In genomic region chr1:46132529-46133180, GRCh38 we compare ENCODE assay signal across 8 cellular contexts. TPM values are rescaled to one million over a fixed set of nuclear protein-coding genes. Genes with fewer than 3 reads are reported as not detected.
DNase-seq lines count a peak whose midpoint lies in the region; ATAC-seq and TF ChIP-seq lines count a peak whose summit lies in the region.

Gene PIK3R3 (minus strand): TSS chr1:46132629. CDS start chr1:46131952, 677 bp downstream.

- no peaks in the 10 kb centered on the region for H3K36me3 Mint-ChIP-seq in activated T-helper 1 cell treated with anti-CD3 and anti-CD28 coated beads, Interleukin-12 subunit alpha, Interleukin-12 subunit beta, Interleukin-2, Interleukin-4 antibody, amounts not matched to agents 30 ng/mL and 10 ng/mL and 1 ng/mL, durations not matched to agents 14 hours and 24 hours and 36 hours (ENCODE audit: low read depth)

- H3K27me3 Mint-ChIP-seq in activated T-helper 1 cell treated with anti-CD3 and anti-CD28 coated beads, Interleukin-12 subunit alpha, Interleukin-12 subunit beta, Interleukin-2, Interleukin-4 antibody, amounts not matched to agents 30 ng/mL and 10 ng/mL and 1 ng/mL, durations not matched to agents 14 hours and 24 hours and 36 hours (ENCODE audit: insufficient read depth): peaks cover 64% of the 10 kb centered on the region

- H3K4me1 Mint-ChIP-seq in activated T-helper 1 cell treated with anti-CD3 and anti-CD28 coated beads, Interleukin-12 subunit alpha, Interleukin-12 subunit beta, Interleukin-2, Interleukin-4 antibody, amounts not matched to agents 30 ng/mL and 10 ng/mL and 1 ng/mL, durations not matched to agents 14 hours and 24 hours and 36 hours (ENCODE audit: low read depth): peaks cover 42% of the 10 kb centered on the region

- no peaks in the 10 kb centered on the region for H3K9me3 Mint-ChIP-seq in activated T-helper 1 cell treated with anti-CD3 and anti-CD28 coated beads, Interleukin-12 subunit alpha, Interleukin-12 subunit beta, Interleukin-2, Interleukin-4 antibody, amounts not matched to agents 30 ng/mL and 10 ng/mL and 1 ng/mL, durations not matched to agents 14 hours and 24 hours and 36 hours

- peak; percentile 88 for ATAC-seq in GM21717 (IDR thresholded peaks at IDR 0.05; ENCODE audit: unreplicated experiment)

- peak in 2 of 6 experiments; percentile 15 to 21 for TF ChIP-seq CTCF in Peyer's patch (IDR thresholded peaks at IDR 0.05)
- TF ChIP-seq CTCF in esophagus squamous epithelium (IDR thresholded peaks at IDR 0.05): peak in 3 of 6 experiments; percentile 9 to 27 (median 19)

- DNase-seq in DMS53 (lab: John Stamatoyannopoulos, UW) (peak; percentile 100), KBM-7 (peak; percentile 98), Peyer's patch (peak; percentile 88 to 99 (median 97)), esophagus squamous epithelium (lab: John Stamatoyannopoulos, UW) (peak; percentile 72), myocyte (ENCODE audit: low read depth) (peak; percentile 99)
- peak; percentile 89 for DNase-seq in activated T-helper 1 cell treated with anti-CD3 and anti-CD28 coated beads, Interleukin-12 subunit alpha, Interleukin-12 subunit beta, Interleukin-2, Interleukin-4 antibody, amounts not matched to agents 30 ng/mL and 10 ng/mL and 1 ng/mL, durations not matched to agents 14 hours and 24 hours and 36 hours (ENCODE audit: low spot score)
- peak; percentile 79 to 87 for DNase-seq in stimulated activated CD8-positive, alpha-beta memory T cell treated with anti-CD3 and anti-CD28 coated beads, Interleukin-7, amount 100 ng/mL, for 48 hours (ENCODE audit: extremely low read depth in 1 of 2, low read depth in 1 of 2)

- H3K36me3 ChIP-seq in Peyer's patch: no peaks in the 10 kb centered on the region
- no peaks in the 10 kb centered on the region for H3K36me3 ChIP-seq in esophagus squamous epithelium

- peak within 1 kb of the TSS; percentile 74 to 96 (median 84) for H3K27ac ChIP-seq in Peyer's patch
- peak within 1 kb of the TSS; percentile 89 to 95 (median 92) for H3K27ac ChIP-seq in esophagus squamous epithelium

- peak within 1 kb of the TSS; percentile 98 for H3K27ac Mint-ChIP-seq in activated T-helper 1 cell treated with anti-CD3 and anti-CD28 coated beads, Interleukin-12 subunit alpha, Interleukin-12 subunit beta, Interleukin-2, Interleukin-4 antibody, amounts not matched to agents 30 ng/mL and 10 ng/mL and 1 ng/mL, durations not matched to agents 14 hours and 24 hours and 36 hours

- peak within 1 kb of the TSS; percentile 56 to 72 (median 68) for H3K4me3 ChIP-seq in Peyer's patch
- peak within 1 kb of the TSS; percentile 67 to 82 (median 76) for H3K4me3 ChIP-seq in esophagus squamous epithelium

- intact Hi-C loops in activated T-helper 1 cell treated with anti-CD3 and anti-CD28 coated beads, Interleukin-12 subunit alpha, Interleukin-12 subunit beta, Interleukin-2, Interleukin-4 antibody, amounts not matched to agents 30 ng/mL and 10 ng/mL and 1 ng/mL, durations not matched to agents 14 hours and 24 hours and 36 hours (cut with micrococcal nuclease): loop anchor here (1.0 to 5.0 kb wide), 8 partner anchors 34 to 548 kb away; partner anchors contain the start of genes GPBP1L1, IPP, NASP and NSUN4
- intact Hi-C loops in esophagus squamous epithelium (cut with DNase I): no loop called here

- peak; percentile 80 to 84 for TF ChIP-seq POLR2A in Peyer's patch (IDR thresholded peaks at IDR 0.05)
- peak in 2 of 4 donors; percentile 91 to 97 for TF ChIP-seq POLR2A in esophagus squamous epithelium (IDR thresholded peaks at IDR 0.05)

- in situ Hi-C loops in KBM-7 (cut with MboI; ENCODE audit: low pct_unique_long_range_greater_than_20kb, low sequenced_read_pairs): no loop called here

- H3K9me3 ChIP-seq in Peyer's patch (no peaks in the 10 kb centered on the region), esophagus squamous epithelium (no peaks in the 10 kb centered on the region)

- H3K4me1 ChIP-seq in Peyer's patch (peaks cover 0 to 10% (median 2%) of the 10 kb centered on the region in 4 donors), esophagus squamous epithelium (peaks cover 7 to 55% (median 8%) of the 10 kb centered on the region in 3 donors)

- 0 to 1% methylated on average over 21 to 30 of the region's 55 CpGs for WGBS in esophagus squamous epithelium, 2 donors

- H3K4me3 Mint-ChIP-seq in activated T-helper 1 cell treated with anti-CD3 and anti-CD28 coated beads, Interleukin-12 subunit alpha, Interleukin-12 subunit beta, Interleukin-2, Interleukin-4 antibody, amounts not matched to agents 30 ng/mL and 10 ng/mL and 1 ng/mL, durations not matched to agents 14 hours and 24 hours and 36 hours: peak within 1 kb of the TSS; percentile 96

- no peaks in the 10 kb centered on the region for H3K27me3 ChIP-seq in Peyer's patch
- peaks cover 0 to 47% (median 0%) of the 10 kb centered on the region in 4 donors for H3K27me3 ChIP-seq in esophagus squamous epithelium

RNA-seq across cellular contexts. Expression of gene PIK3R3, which starts in this region (rescaled TPM):
- total RNA-seq in Peyer's patch: 10 to 100 TPM in 1 of 4 donors, 1 to 10 TPM in 3; 2.8 to 12.4 (median 6.4) TPM
- 3.6 TPM in 2 replicates for total RNA-seq in activated T-helper 1 cell treated with anti-CD3 and anti-CD28 coated beads, Interleukin-12 subunit alpha, Interleukin-12 subunit beta, Interleukin-2, Interleukin-4 antibody, amounts not matched to agents 30 ng/mL and 10 ng/mL and 1 ng/mL, durations not matched to agents 14 hours and 24 hours and 36 hours
- total RNA-seq in esophagus squamous epithelium: 1 to 10 TPM; 3.0 to 7.6 (median 6.2) TPM
- total RNA-seq in myocyte: 27.7 and 28.4 TPM in 2 replicates
- polyA plus RNA-seq in myocyte (2012): 8.0 TPM

Comparison
In these comparisons a context has a peak if more than half of its experiments do, and no peak if none do; other contexts are left out.
1. Peak in every context shown above with its lines: DNase-seq, ATAC-seq, H3K4me3 ChIP-seq and H3K27ac ChIP-seq.